Comparison of ENCODE assay signal across 8 cellular contexts in genomic region chr1:156129687-156130577, GRCh38. TPM values are rescaled to one million over a fixed set of nuclear protein-coding genes. Genes with fewer than 3 reads are reported as not detected.
A peak's percentile ranks its signal among the peaks of the same experiment; 100 is the strongest.
DNase-seq lines count a peak whose midpoint lies in the region; ATAC-seq, FAIRE-seq and TF ChIP-seq lines count a peak whose summit lies in the region.

No MANE protein-coding gene starts in this region.

- H3K27me3 Mint-ChIP-seq in MCF 10A (ENCODE audit: insufficient read depth, unreplicated experiment), result no peaks in the 10 kb centered on the region

- no peaks in the 10 kb centered on the region for H3K27me3 ChIP-seq in small intestine (ENCODE audit: control insufficient read depth in 2 of 2, insufficient read depth in 2 of 2, low read length in 2 of 2)

- no peak for FAIRE-seq in small intestine (lab: Jason Lieb, UNC)

- 33 to 37% (median 36%) methylated on average over 7 of the region's 7 CpGs for WGBS in small intestine, 3 donors

- H3K36me3 ChIP-seq in small intestine (ENCODE audit: control insufficient read depth in 2 of 2, insufficient read depth in 2 of 2, low read length in 2 of 2), result peaks cover 12 to 13% of the 10 kb centered on the region in 2 donors

- no peaks in the 10 kb centered on the region for H3K9me3 Mint-ChIP-seq in MCF 10A (ENCODE audit: unreplicated experiment)

- H3K4me3 ChIP-seq in small intestine (ENCODE audit: low read depth in 1 of 2, low read length in 2 of 2), result no peak overlapping the region

- intact Hi-C loops in MCF 10A (cut with micrococcal nuclease), result loop anchor here (1.0 kb wide), 5 partner anchors 16 to 128 kb away; partner anchors contain the start of gene LMNA

- ATAC-seq in HG03097 (IDR thresholded peaks at IDR 0.05; ENCODE audit: low FRiP score, unreplicated experiment), result no peak
- no peak for ATAC-seq in GM19463 (IDR thresholded peaks at IDR 0.05; ENCODE audit: unreplicated experiment)

- peak overlapping the region; percentile 60 to 81 for H3K27ac ChIP-seq in small intestine (ENCODE audit: low read depth in 1 of 2, low read length in 1 of 2)

- H3K9me3 ChIP-seq in small intestine (ENCODE audit: control insufficient read depth, low read depth), result no peaks in the 10 kb centered on the region

- in situ Hi-C loops in GM13976 (cut with MboI; ENCODE audit: low sequenced_read_pairs, unreplicated experiment), result loop anchor here (5.0 kb wide), 1 partner anchor 38 kb away; no protein-coding TSS in a partner anchor

- CTCF ChIA-PET in MCF 10A (lab: Yijun Ruan, JAX), result interaction anchor here (0.5 to 46.2 kb wide), 41 partner anchors 7 to 330 kb away, joined by 3 to 1892 read pairs (median 4); partner anchors contain the start of genes LMNA, MEX3A, PMF1 and SLC25A44

- TSS peak; percentile 71 for BruUV-seq in MCF 10A (replicated peaks; lab: Mats Ljungman, UMichigan)

- peaks cover 72% of the 10 kb centered on the region for H3K36me3 Mint-ChIP-seq in MCF 10A (ENCODE audit: insufficient read depth, unreplicated experiment)

- peaks cover 3 to 16% of the 10 kb centered on the region in 2 donors for H3K4me1 ChIP-seq in small intestine (ENCODE audit: control insufficient read depth in 2 of 2, insufficient read depth in 1 of 2, low read depth in 1 of 2, low read length in 1 of 2)

- peaks cover 50% of the 10 kb centered on the region for H3K4me1 Mint-ChIP-seq in MCF 10A (ENCODE audit: insufficient read depth, unreplicated experiment)

- peak overlapping the region; percentile 60 for H3K4me3 Mint-ChIP-seq in MCF 10A (ENCODE audit: unreplicated experiment)

- TF ChIP-seq CTCF in GM13976 (IDR thresholded peaks at IDR 0.05; ENCODE audit: borderline replicate concordance, control extremely low read depth, extremely low read depth, insufficient read depth, missing control alignments) (peak; percentile 98), MCF 10A (IDR thresholded peaks at IDR 0.05; ENCODE audit: unreplicated experiment) (peak; percentile 100)

- POLR2A ChIA-PET in MCF 10A (lab: Yijun Ruan, JAX), result interaction anchor here (0.5 to 25.7 kb wide), 15 partner anchors 9 to 195 kb away, joined by 3 to 960 read pairs (median 8); partner anchors contain the start of genes KHDC4, LMNA, PMF1 and SLC25A44

- peak; percentile 80 for DNase-seq in GM13976 (ENCODE audit: low spot score)
- peak; percentile 57 for DNase-seq in NCI-H2029 (lab: John Stamatoyannopoulos, UW)
- peak; percentile 75 for DNase-seq in UCSD-AML1 (lab: John Stamatoyannopoulos, UW; ENCODE audit: unreplicated experiment)
- DNase-seq in MCF 10A (ENCODE audit: unreplicated experiment), result peak; percentile 99
- peak; percentile 90 for DNase-seq in iPS-NIHi7 (ENCODE audit: extremely low spot score)
- peak; percentile 88 for DNase-seq in small intestine

- H3K27ac Mint-ChIP-seq in MCF 10A (ENCODE audit: low read depth, unreplicated experiment), result peak overlapping the region; percentile 96

RNA-seq across cellular contexts. Expression of gene LMNA, which starts 15.4 kb away (rescaled TPM):
- 620 and 716 TPM in 2 replicates for total RNA-seq in MCF 10A (2022)
- polyA plus RNA-seq in small intestine, result 100 to 1,000 TPM in 2 of 3 donors, 10 to 100 TPM in 1; 89.7 to 168 (median 101) TPM

RNA-seq across cellular contexts. Expression of gene SEMA4A, which starts 23.5 kb away (rescaled TPM):
- 1.5 and 4.7 TPM in 2 replicates for total RNA-seq in MCF 10A (2022)
- 1 to 10 TPM in 2 of 3 donors, under 1 TPM in 1; 0.89 to 1.9 (median 1.7) TPM for polyA plus RNA-seq in small intestine

RNA-seq across cellular contexts. Expression of gene MEX3A, which starts 47.7 kb away (rescaled TPM):
- total RNA-seq in MCF 10A (2022), result 0.88 and 0.91 TPM in 2 replicates
- 1 to 10 TPM in 1 of 3 donors, under 1 TPM in 2; under 0.01 to 1.5 (median 0.22) TPM for polyA plus RNA-seq in small intestine
